In the genomic region with DNA sequence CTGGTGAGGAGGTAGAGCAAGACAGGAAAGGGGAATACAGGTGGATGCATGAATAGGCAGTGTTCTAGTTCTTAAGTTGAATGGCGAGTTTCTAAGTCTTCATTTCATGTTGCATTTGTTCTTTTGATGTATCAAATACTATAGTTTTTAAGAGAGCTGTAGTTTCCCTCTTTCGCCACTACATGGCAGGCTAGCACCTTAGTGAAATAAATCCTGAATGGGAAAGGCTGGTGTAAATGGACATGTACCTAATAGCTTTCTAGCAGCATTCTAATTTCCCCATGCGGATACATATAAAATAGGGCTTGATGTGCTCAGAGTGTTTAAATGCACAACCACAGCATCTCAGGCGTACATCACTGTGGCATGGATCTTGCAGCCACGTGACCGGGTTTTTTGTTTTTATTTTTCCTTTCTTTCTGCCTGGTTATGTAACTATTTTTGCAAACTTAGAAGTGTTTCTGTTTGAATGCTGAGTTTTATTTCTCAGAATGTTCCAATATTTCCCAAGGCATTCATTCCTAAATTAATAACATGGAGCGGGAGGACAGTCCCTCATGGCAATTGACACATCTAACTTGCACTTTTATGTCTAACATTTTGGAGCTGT, we compare ENCODE assay signal across 8 cellular contexts. TPM values are rescaled to one million over a fixed set of nuclear protein-coding genes. Genes with fewer than 3 reads are reported as not detected.
A peak's percentile ranks its signal among the peaks of the same experiment; 100 is the strongest.
DNase-seq lines count a peak whose midpoint lies in the region; ATAC-seq and TF ChIP-seq lines count a peak whose summit lies in the region.

No MANE protein-coding gene starts in this region.

- H3K27me3 ChIP-seq in transverse colon, result no peaks in the 10 kb centered on the region

- H3K36me3 Mint-ChIP-seq in central memory CD8-positive, alpha-beta T cell (ENCODE audit: insufficient read depth), result peaks cover 2% of the 10 kb centered on the region

- in situ Hi-C loops in transverse colon (cut with MboI; ENCODE audit: low pct_ligation_motif_present in 1 of 4, low pct_unique_long_range_greater_than_20kb in 1 of 4, low sequenced_read_pairs in 3 of 4), result loop anchor here in 1 of 4 donors (5.0 kb wide), 1 partner anchor 134 kb away; no protein-coding TSS in a partner anchor

- H3K36me3 ChIP-seq in transverse colon, result no peaks in the 10 kb centered on the region

- no peaks in the 10 kb centered on the region for H3K9me3 ChIP-seq in transverse colon

- WGBS in transverse colon (ENCODE audit: low coverage in 1 of 2), 2 donors, result 22 to 34% methylated on average over 7 of the region's 7 CpGs

- H3K4me3 Mint-ChIP-seq in central memory CD8-positive, alpha-beta T cell, result no peak overlapping the region

- DNase-seq in Right ventricle myocardium superior, result no peak
- no peak for DNase-seq in cardiac septum (ENCODE audit: low spot score)
- peak; percentile 69 for DNase-seq in NCI-H1092 treated with DMSO at 0.1 percent for 48 hours (lab: John Stamatoyannopoulos, UW)
- DNase-seq in SHP77 (lab: John Stamatoyannopoulos, UW), result peak; percentile 73 to 75
- DNase-seq in central memory CD8-positive, alpha-beta T cell (ENCODE audit: low spot score in 2 of 2), result peak in 1 of 2 donors; percentile 28
- DNase-seq in left kidney (ENCODE audit: low read depth, low spot score), result peak; percentile 91
- DNase-seq in transverse colon, result peak; percentile 35

- no peak overlapping the region for H3K4me3 ChIP-seq in transverse colon

- no peak overlapping the region for H3K27ac Mint-ChIP-seq in central memory CD8-positive, alpha-beta T cell (ENCODE audit: low read depth)

- H3K9me3 Mint-ChIP-seq in central memory CD8-positive, alpha-beta T cell, result no peaks in the 10 kb centered on the region

- H3K27me3 Mint-ChIP-seq in central memory CD8-positive, alpha-beta T cell, result peaks cover 34% of the 10 kb centered on the region

- intact Hi-C loops in Right ventricle myocardium superior (cut with DNase I), result loop anchor here (5.0 kb wide), 1 partner anchor 624 kb away; no protein-coding TSS in a partner anchor
- intact Hi-C loops in cardiac septum (cut with DNase I), result loop anchor here (2.0 to 5.0 kb wide), 2 partner anchors 54 to 129 kb away; no protein-coding TSS in a partner anchor
- intact Hi-C loops in transverse colon (cut with DNase I; ENCODE audit: low total_unique reads), result loop anchor here (5.0 to 10.0 kb wide), 2 partner anchors 52 to 936 kb away; no protein-coding TSS in a partner anchor

- peak; percentile 78 to 88 (median 87) for TF ChIP-seq CTCF in transverse colon (IDR thresholded peaks at IDR 0.05)

- H3K4me1 ChIP-seq in transverse colon, result peaks cover 0 to 14% (median 6%) of the 10 kb centered on the region in 4 donors

- no peak for TF ChIP-seq POLR2A in transverse colon (IDR thresholded peaks at IDR 0.05)

- no peaks in the 10 kb centered on the region for H3K4me1 Mint-ChIP-seq in central memory CD8-positive, alpha-beta T cell

- H3K27ac ChIP-seq in transverse colon, result no peak overlapping the region

- peak; percentile 30 for ATAC-seq in Right ventricle myocardium superior (ENCODE audit: poor library complexity)
- peak; percentile 73 for ATAC-seq in central memory CD8-positive, alpha-beta T cell (replicated peaks; ENCODE audit: extremely low read depth, poor library complexity, severe bottlenecking)
- no peak for ATAC-seq in GM21717 (IDR thresholded peaks at IDR 0.05; ENCODE audit: unreplicated experiment)

- no peak for TF ChIP-seq EP300 in transverse colon (IDR thresholded peaks at IDR 0.05; ENCODE audit: low read depth)

RNA-seq across cellular contexts. Expression of a gene that starts 23.5 kb away (rescaled TPM):
- 6.9 TPM for total RNA-seq in Right ventricle myocardium superior
- 8.5 TPM for total RNA-seq in cardiac septum
- total RNA-seq in transverse colon, result 10 to 100 TPM; 13.8 to 28.1 (median 18.2) TPM

RNA-seq across cellular contexts. Expression of a gene that starts 24.5 kb away (rescaled TPM):
- total RNA-seq in Right ventricle myocardium superior (40.8 TPM), cardiac septum (114 TPM), transverse colon (10 to 100 TPM; 25.1 to 64.7 (median 43.0) TPM)

RNA-seq across cellular contexts. Expression of a gene that starts 47.9 kb away (rescaled TPM):
- 0.97 TPM for total RNA-seq in Right ventricle myocardium superior
- 1.6 TPM for total RNA-seq in cardiac septum
- total RNA-seq in transverse colon, result 100 to 1,000 TPM in 1 of 4 donors, 10 to 100 TPM in 3; 56.3 to 153 (median 75.2) TPM

Comparison
In these comparisons a context has a peak if more than half of its experiments do, and no peak if none do; other contexts are left out.
1. DNase-seq: peak in NCI-H1092 treated with DMSO at 0.1 percent for 48 hours (single experiment), SHP77 (2 of 2), left kidney (single experiment) and transverse colon (single experiment); none in Right ventricle myocardium superior (single experiment) and cardiac septum (single experiment).
2. RNA of a gene that starts 47.9 kb away (total RNA-seq): 56.3 to 153 TPM in transverse colon; 1.6 TPM in cardiac septum (single experiment) and 0.97 TPM in Right ventricle myocardium superior (single experiment); every median in the first group is over 10 times any median in the second.